Comparison of ENCODE assay signal across 35 cellular contexts in the genomic region with DNA sequence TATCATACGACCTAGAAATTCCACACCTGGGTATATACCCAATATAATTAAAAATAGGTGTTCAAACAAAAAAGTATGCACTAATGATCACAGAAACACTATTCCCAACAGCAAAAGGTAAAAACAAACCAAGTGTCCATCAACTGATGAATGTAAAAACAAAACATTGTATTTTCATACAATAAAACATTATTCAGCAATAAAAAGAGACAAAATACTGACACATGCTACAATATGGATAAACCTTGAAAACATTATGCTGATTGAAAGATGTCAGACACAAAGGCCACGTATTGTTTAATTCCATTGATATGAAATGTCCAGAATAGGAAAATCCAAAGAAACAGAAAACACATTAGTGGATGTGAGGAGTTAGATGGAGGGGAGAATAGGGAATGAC.
"Had no signal": no experiment of that assay in that cellular context is flagged by ENCODE, and none has a peak within 500 bp of the region (broad histone marks: within the 10 kb centered on the region; RNA-seq: fewer than 3 reads in every experiment).

No MANE protein-coding gene starts in this region.

- H3K27me3 ChIP-seq: MG63 had no signal

- H3K36me3 ChIP-seq: MG63 had no signal

- H3K4me3 ChIP-seq: MG63 had no signal

- DNase-seq: Kasumi-1, MG63, MM.1S, MV-4-11, NCI-H1048, NCI-H1092, NCI-H1092 treated with DMSO at 0.1 percent for 48 hours, NCI-H1105, NCI-H1105 treated with DMSO at 0.1 percent for 48 hours, NCI-H1417, NCI-H1417 treated with DMSO at 0.1 percent for 48 hours, NCI-H1436, NCI-H1436 treated with DMSO at 0.1 percent for 48 hours, NCI-H146, NCI-H1694, NCI-H1694 treated with DMSO at 0.1 percent for 48 hours, NCI-H187, NCI-H187 treated with DMSO at 0.1 percent for 48 hours, NCI-H1930, NCI-H2029, NCI-H2029 treated with DMSO at 0.1 percent for 48 hours, NCI-H2081, NCI-H2081 treated with DMSO at 0.1 percent for 48 hours, NCI-H2107, NCI-H2171, NCI-H2171 treated with DMSO at 0.1 percent for 48 hours, NCI-H2227 treated with DMSO at 0.1 percent for 48 hours, NCI-H226, NCI-H345, NCI-H446, NCI-H446 treated with DMSO at 0.1 percent for 48 hours, NCI-H510A, NCI-H510A treated with DMSO at 0.1 percent for 48 hours, NCI-H524, NCI-H524 treated with DMSO at 0.1 percent for 48 hours had no signal
